ENCODE assay signal across 8 cellular contexts in genomic region chr7:29091121-29091601, GRCh38. TPM values are rescaled to one million over a fixed set of nuclear protein-coding genes. Genes with fewer than 3 reads are reported as not detected.
A peak's percentile ranks its signal among the peaks of the same experiment; 100 is the strongest.
DNase-seq lines count a peak whose midpoint lies in the region; ATAC-seq and TF ChIP-seq lines count a peak whose summit lies in the region.

No MANE protein-coding gene starts in this region.

- no peaks in the 10 kb centered on the region for H3K9me3 Mint-ChIP-seq in brain
- no peaks in the 10 kb centered on the region for H3K9me3 Mint-ChIP-seq in naive thymus-derived CD8-positive, alpha-beta T cell

- POLR2A ChIA-PET in naive thymus-derived CD8-positive, alpha-beta T cell (lab: Charles Lee): no interaction called here

- DNase-seq in ELR (ENCODE audit: low read depth): peak; percentile 9
- DNase-seq in naive thymus-derived CD8-positive, alpha-beta T cell: no peak
- DNase-seq in T1000 (lab: John Stamatoyannopoulos, UW): no peak
- DNase-seq in erythroblast (lab: John Stamatoyannopoulos, UW): no peak

- TF ChIP-seq POLR2A in erythroblast (IDR thresholded peaks at IDR 0.05; ENCODE audit: low read length): no peak

- peak overlapping the region; percentile 65 to 90 (median 81) for H3K4me3 Mint-ChIP-seq in brain
- peak overlapping the region in 8 of 10 donors; percentile 12 to 78 (median 44) for H3K4me3 Mint-ChIP-seq in naive thymus-derived CD8-positive, alpha-beta T cell

- H3K27me3 Mint-ChIP-seq in brain: peaks cover 3% of the 10 kb centered on the region
- H3K27me3 Mint-ChIP-seq in naive thymus-derived CD8-positive, alpha-beta T cell: peaks cover 0 to 17% (median 4%) of the 10 kb centered on the region in 5 donors

- ATAC-seq in HG02763 (IDR thresholded peaks at IDR 0.05; ENCODE audit: unreplicated experiment) (peak; percentile 14), GM18868 (IDR thresholded peaks at IDR 0.05; ENCODE audit: unreplicated experiment) (no peak), GM18867 (IDR thresholded peaks at IDR 0.05; ENCODE audit: unreplicated experiment) (no peak)
- no peak for ATAC-seq in naive thymus-derived CD8-positive, alpha-beta T cell

- no peak for TF ChIP-seq CTCF in brain (conservative IDR thresholded peaks at IDR 0.05)

- peak overlapping the region; percentile 95 to 99 (median 97) for H3K27ac Mint-ChIP-seq in brain
- H3K27ac Mint-ChIP-seq in naive thymus-derived CD8-positive, alpha-beta T cell: peak overlapping the region in 3 of 10 donors; percentile 23 to 91 (median 42)

- no peaks in the 10 kb centered on the region for H3K36me3 Mint-ChIP-seq in brain
- no peaks in the 10 kb centered on the region for H3K36me3 Mint-ChIP-seq in naive thymus-derived CD8-positive, alpha-beta T cell

- peaks cover 46% of the 10 kb centered on the region for H3K4me1 Mint-ChIP-seq in brain
- H3K4me1 Mint-ChIP-seq in naive thymus-derived CD8-positive, alpha-beta T cell: peaks cover 3 to 23% (median 15%) of the 10 kb centered on the region in 4 donors

RNA-seq across cellular contexts. Expression of gene CPVL, which starts 55.2 kb away (rescaled TPM):
- 9.4 TPM for polyA plus RNA-seq in brain (ENCODE audit: insufficient read depth, low read depth, low replicate concordance)
- total RNA-seq in naive thymus-derived CD8-positive, alpha-beta T cell: 1 to 10 TPM in 1 of 2 experiments, under 1 TPM in 1; 0.70 to 1.4 TPM
- polyA plus RNA-seq in naive thymus-derived CD8-positive, alpha-beta T cell: 1 to 10 TPM in 1 of 3 donors, under 1 TPM in 1, not detected in 1; 0.84 to 1.1 TPM
